In the genomic region with DNA sequence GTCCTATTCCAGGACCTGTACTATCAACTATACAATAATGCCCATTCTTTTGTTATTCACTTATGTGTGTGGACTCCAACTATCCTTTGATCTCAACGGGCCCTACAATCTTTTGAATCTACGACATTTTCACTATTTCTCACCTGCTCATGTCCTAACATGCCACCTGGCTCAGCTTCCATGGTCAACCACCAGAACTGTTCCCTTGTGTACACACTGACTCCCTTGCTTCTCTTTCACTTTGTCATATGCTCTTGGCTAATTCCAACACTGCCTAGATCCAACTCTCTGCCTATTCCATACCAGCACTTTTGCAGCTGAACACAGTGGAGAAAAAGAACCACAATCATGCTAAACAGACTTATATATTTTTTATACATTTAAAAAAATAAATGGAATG, we compare ENCODE assay signal across 20 cellular contexts.
"Had no signal": no experiment of that assay in that cellular context is flagged by ENCODE, and none has a peak within 500 bp of the region (broad histone marks: within the 10 kb centered on the region; RNA-seq: fewer than 3 reads in every experiment).

No MANE protein-coding gene starts in this region.

- DNase-seq: cortex of kidney; dorsolateral prefrontal cortex; effector CD8-positive, alpha-beta T cell; esophagus squamous epithelium; foreskin fibroblast; head of caudate nucleus; left colon; mucosa of descending colon; natural killer cell; posterior cingulate gyrus; sigmoid colon; stimulated activated CD4-positive, alpha-beta T cell treated with anti-CD3 and anti-CD28 coated beads, Interleukin-2, amount 100 ng/mL, for 24 hours; stimulated activated CD4-positive, alpha-beta T cell treated with anti-CD3 and anti-CD28 coated beads, Interleukin-4, amount 100 ng/mL, for 4 hours; stimulated activated naive B cell treated with anti-CD40 and anti-IgM and Interleukin-4, amounts not matched to agents 10 μg/mL and 1 μg/mL and 100 μg/mL, for 72 hours; stimulated activated naive CD8-positive, alpha-beta T cell treated with anti-CD3 and anti-CD28 coated beads, Interleukin-15, amount 100 ng/mL, for 72 hours; testis had no signal

- H3K27me3 Mint-ChIP-seq: stimulated activated naive B cell treated with anti-CD40 and anti-IgM and Interleukin-4, amounts not matched to agents 10 μg/mL and 1 μg/mL and 100 μg/mL, for 72 hours; stimulated activated naive CD8-positive, alpha-beta T cell treated with anti-CD3 and anti-CD28 coated beads, Interleukin-15, amount 100 ng/mL, for 72 hours had no signal

- H2AFZ ChIP-seq: hepatocyte had no signal

- ATAC-seq: left colon; mucosa of descending colon; natural killer cell; stimulated activated naive B cell treated with anti-CD40 and anti-IgM and Interleukin-4, amounts not matched to agents 10 μg/mL and 1 μg/mL and 100 μg/mL, for 72 hours; stimulated activated naive CD8-positive, alpha-beta T cell treated with anti-CD3 and anti-CD28 coated beads, Interleukin-15, amount 100 ng/mL, for 72 hours had no signal

- H3K27ac ChIP-seq: dorsolateral prefrontal cortex, esophagus squamous epithelium, hepatocyte, sigmoid colon, skin epidermis, testis, tibial nerve had no signal

- H3K4me1 Mint-ChIP-seq: neural crest cell; stimulated activated naive CD8-positive, alpha-beta T cell treated with anti-CD3 and anti-CD28 coated beads, Interleukin-15, amount 100 ng/mL, for 72 hours had no signal

- H3K36me3 ChIP-seq: esophagus squamous epithelium, sigmoid colon, tibial nerve had no signal

- H3K4me3 Mint-ChIP-seq: natural killer cell; neural crest cell; stimulated activated naive B cell treated with anti-CD40 and anti-IgM and Interleukin-4, amounts not matched to agents 10 μg/mL and 1 μg/mL and 100 μg/mL, for 72 hours; stimulated activated naive CD8-positive, alpha-beta T cell treated with anti-CD3 and anti-CD28 coated beads, Interleukin-15, amount 100 ng/mL, for 72 hours had no signal

- H3K4me3 ChIP-seq: dorsolateral prefrontal cortex, esophagus squamous epithelium, hepatocyte, mucosa of descending colon, sigmoid colon, skin epidermis, testis, tibial nerve had no signal

- H3K27ac Mint-ChIP-seq: stimulated activated naive B cell treated with anti-CD40 and anti-IgM and Interleukin-4, amounts not matched to agents 10 μg/mL and 1 μg/mL and 100 μg/mL, for 72 hours; stimulated activated naive CD8-positive, alpha-beta T cell treated with anti-CD3 and anti-CD28 coated beads, Interleukin-15, amount 100 ng/mL, for 72 hours had no signal

- H3K36me3 Mint-ChIP-seq: natural killer cell had no signal

- H3K9me3 Mint-ChIP-seq: natural killer cell had no signal

- H3K4me2 ChIP-seq: hepatocyte had no signal

- H3K27me3 ChIP-seq: dorsolateral prefrontal cortex, esophagus squamous epithelium, hepatocyte, sigmoid colon, testis, tibial nerve had no signal

- H3K9me3 ChIP-seq: esophagus squamous epithelium, mucosa of descending colon, sigmoid colon, testis, tibial nerve had no signal

- H3K4me1 ChIP-seq: esophagus squamous epithelium, sigmoid colon, testis, tibial nerve had no signal
